Comparison of ENCODE assay signal across 15 cellular contexts in genomic region chr17:77120866-77121265, GRCh38. TPM values are rescaled to one million over a fixed set of nuclear protein-coding genes. Genes with fewer than 3 reads are reported as not detected.
DNase-seq lines count a peak whose midpoint lies in the region; ATAC-seq and TF ChIP-seq lines count a peak whose summit lies in the region.
"Had no signal": no experiment of that assay in that cellular context is flagged by ENCODE, and none has a peak within 500 bp of the region (broad histone marks: within the 10 kb centered on the region; RNA-seq: fewer than 3 reads in every experiment).

No MANE protein-coding gene starts in this region.

- peak overlapping the region; percentile 33; the same call in 1 of the 2 replicates for H3K18ac ChIP-seq in IMR-90 (ENCODE audit: low read depth, low read length)

- TF ChIP-seq CTCF in IMR-90 (conservative IDR thresholded peaks at IDR 0.05; ENCODE audit: low read depth, low read length): no peak
- TF ChIP-seq CTCF in ascending aorta (IDR thresholded peaks at IDR 0.05): no peak
- TF ChIP-seq CTCF in prostate gland (IDR thresholded peaks at IDR 0.05): no peak

- peak overlapping the region; percentile 92 for H2AK9ac ChIP-seq in IMR-90 (replicated peaks; ENCODE audit: low read depth, low read length, poor library complexity)

- peak overlapping the region; percentile 69 for H3K23ac ChIP-seq in IMR-90 (ENCODE audit: low read depth, low read length)

- no peak overlapping the region for H3K4me3 ChIP-seq in IMR-90 (ENCODE audit: insufficient read depth, low read depth, low read length)
- no peak overlapping the region for H3K4me3 ChIP-seq in ascending aorta
- no peak overlapping the region for H3K4me3 ChIP-seq in prostate gland

- peak overlapping the region; percentile 73 for H2AFZ ChIP-seq in IMR-90 (replicated peaks; ENCODE audit: low read length, poor library complexity)

- H3K27ac Mint-ChIP-seq in activated CD4-positive, alpha-beta T cell treated with anti-CD3 and anti-CD28 coated beads for 36 hours: no peak overlapping the region
- H3K27ac Mint-ChIP-seq: activated CD4-positive, alpha-beta T cell treated with anti-CD3 and anti-CD28 coated beads, Interleukin-2, amount 10 ng/mL, durations not matched to agents 7 days and 5 days; endodermal cell had no signal

- H4K8ac ChIP-seq in IMR-90 (ENCODE audit: low read depth in 2 of 2, low read length in 2 of 2): peak overlapping the region in 1 of 2 experiments; percentile 64; a peak in 3 of 4 replicates

- H3K9me3 Mint-ChIP-seq in activated CD4-positive, alpha-beta T cell treated with anti-CD3 and anti-CD28 coated beads for 36 hours (ENCODE audit: low read depth): no peaks in the 10 kb centered on the region
- H3K9me3 Mint-ChIP-seq: activated CD4-positive, alpha-beta T cell treated with anti-CD3 and anti-CD28 coated beads, Interleukin-2, amount 10 ng/mL, durations not matched to agents 7 days and 5 days; endodermal cell had no signal

- H2BK15ac ChIP-seq in IMR-90 (ENCODE audit: low read depth, low read length): peak overlapping the region; percentile 77; the same call in 2 of the 3 replicates

- no peaks in the 10 kb centered on the region for H3K27me3 Mint-ChIP-seq in activated CD4-positive, alpha-beta T cell treated with anti-CD3 and anti-CD28 coated beads for 36 hours
- H3K27me3 Mint-ChIP-seq: activated CD4-positive, alpha-beta T cell treated with anti-CD3 and anti-CD28 coated beads, Interleukin-2, amount 10 ng/mL, durations not matched to agents 7 days and 5 days had no signal

- H3K79me1 ChIP-seq in IMR-90 (ENCODE audit: low read depth in 1 of 2, low read length in 2 of 2): peaks cover 0 to 5% of the 10 kb centered on the region in 2 experiments; a peak in 2 of 4 replicates

- peak overlapping the region; percentile 33; the same call in 1 of the 2 replicates for H4K5ac ChIP-seq in IMR-90 (ENCODE audit: low read depth, low read length)

- peak overlapping the region; percentile 54 for H4K91ac ChIP-seq in IMR-90 (ENCODE audit: insufficient read depth, low read depth, low read length)

- DNase-seq in IMR-90: no peak
- DNase-seq in ascending aorta (ENCODE audit: low spot score in 2 of 2): no peak
- DNase-seq in left ventricle myocardium superior: peak; percentile 42
- DNase-seq in prostate gland (ENCODE audit: low spot score): no peak
- no peak for DNase-seq in activated CD4-positive, alpha-beta T cell treated with anti-CD3 and anti-CD28 coated beads for 36 hours
- no peak for DNase-seq in Kasumi-1 (lab: John Stamatoyannopoulos, UW)
- DNase-seq in retina: no peak
- DNase-seq: activated CD4-positive, alpha-beta T cell treated with anti-CD3 and anti-CD28 coated beads, Interleukin-2, amount 10 ng/mL, durations not matched to agents 7 days and 5 days; activated naive CD4-positive, alpha-beta T cell treated with Interleukin-2 at 50 U/mL for 16 hours; endodermal cell; NCI-H2171 treated with DMSO at 0.1 percent for 48 hours; SHP77; stimulated activated naive CD4-positive, alpha-beta T cell had no signal

- peak overlapping the region; percentile 65 for H2BK5ac ChIP-seq in IMR-90 (ENCODE audit: low read depth, low read length, poor library complexity, severe bottlenecking)

- no peak overlapping the region for H3K4me2 ChIP-seq in IMR-90 (ENCODE audit: low read depth, low read length)

- intact Hi-C loops in IMR-90 (cut with micrococcal nuclease) (no loop called here), ascending aorta (cut with DNase I) (no loop called here), left ventricle myocardium superior (cut with micrococcal nuclease) (no loop called here), prostate gland (cut with DNase I) (no loop called here)
- intact Hi-C loops in activated CD4-positive, alpha-beta T cell treated with anti-CD3 and anti-CD28 coated beads for 36 hours (cut with DNase I, micrococcal nuclease): no loop called here

- peak overlapping the region; percentile 94 for H3K14ac ChIP-seq in IMR-90 (replicated peaks; ENCODE audit: low read depth, low read length)

- no peak for TF ChIP-seq RAD21 in IMR-90 (IDR thresholded peaks at IDR 0.05; ENCODE audit: low read length)

- H3K27ac ChIP-seq in IMR-90 (ENCODE audit: insufficient read depth, low read length) (no peak overlapping the region), ascending aorta (peak overlapping the region; percentile 51 to 61), prostate gland (peak overlapping the region; percentile 56 to 83)
- H3K27ac ChIP-seq: C4-2B had no signal

- H2AK5ac ChIP-seq in IMR-90 (ENCODE audit: low read depth, low read length): peak overlapping the region; percentile 95

- POLR2A ChIA-PET in IMR-90 (lab: Charles Lee; ENCODE audit: unreplicated experiment): no interaction called here
- POLR2A ChIA-PET in activated CD4-positive, alpha-beta T cell treated with anti-CD3 and anti-CD28 coated beads for 36 hours (lab: Charles Lee): no interaction called here

- H3K4me3 Mint-ChIP-seq in activated CD4-positive, alpha-beta T cell treated with anti-CD3 and anti-CD28 coated beads for 36 hours: no peak overlapping the region
- H3K4me3 Mint-ChIP-seq: activated CD4-positive, alpha-beta T cell treated with anti-CD3 and anti-CD28 coated beads, Interleukin-2, amount 10 ng/mL, durations not matched to agents 7 days and 5 days; endodermal cell had no signal

- H3K27me3 ChIP-seq in IMR-90 (ENCODE audit: control insufficient read depth, insufficient read depth, low read length) (no peaks in the 10 kb centered on the region), ascending aorta (no peaks in the 10 kb centered on the region), prostate gland (replicated peaks; ENCODE audit: insufficient read depth) (no peaks in the 10 kb centered on the region)

- peak overlapping the region; percentile 97 for H2BK20ac ChIP-seq in IMR-90 (ENCODE audit: low read depth, low read length)

- ATAC-seq in IMR-90 (ENCODE audit: low read depth) (no peak), left ventricle myocardium superior (peak; percentile 73), HG03520 (IDR thresholded peaks at IDR 0.05; ENCODE audit: unreplicated experiment) (no peak)
- no peak for ATAC-seq in activated CD4-positive, alpha-beta T cell treated with anti-CD3 and anti-CD28 coated beads for 36 hours

- H3K4me1 Mint-ChIP-seq in activated CD4-positive, alpha-beta T cell treated with anti-CD3 and anti-CD28 coated beads for 36 hours: peaks cover 12% of the 10 kb centered on the region

- CTCF ChIA-PET in IMR-90 (lab: Yijun Ruan, JAX): no interaction called here
- CTCF ChIA-PET in activated CD4-positive, alpha-beta T cell treated with anti-CD3 and anti-CD28 coated beads for 36 hours (lab: Charles Lee): interaction anchor here (0.5 kb wide), 1 partner anchor 100 kb away, joined by 3 read pairs; no protein-coding TSS in a partner anchor

- TF ChIP-seq POLR2A in IMR-90 (IDR thresholded peaks at IDR 0.05; ENCODE audit: low read depth, low read length) (no peak), prostate gland (IDR thresholded peaks at IDR 0.05) (no peak)

- in situ Hi-C loops in IMR-90 (cut with MboI; ENCODE audit: low sequenced_read_pairs): no loop called here

- 0 out of 2 replicates have a peak overlapping the region, but pooled peaks have one; percentile 9 for H3K56ac ChIP-seq in IMR-90 (ENCODE audit: extremely low read depth, insufficient read depth, low read length)

- 85% methylated on average over 4 of the region's 7 CpGs; no CpG with 5 or more reads in 1 of the 2 experiments for WGBS in IMR-90 (ENCODE audit: extremely low coverage in 2 of 2, insufficient read length in 1 of 2), 2 experiments
- WGBS in prostate gland: 51% methylated on average over 7 of the region's 7 CpGs

- H3K4me1 ChIP-seq in IMR-90 (ENCODE audit: control insufficient read depth, insufficient read depth, low read length) (peaks cover 22% of the 10 kb centered on the region), ascending aorta (peaks cover 0 to 19% of the 10 kb centered on the region in 2 donors), prostate gland (replicated peaks) (peaks cover 14% of the 10 kb centered on the region)

- no peak overlapping the region for H3K9ac ChIP-seq in IMR-90 (ENCODE audit: low read depth, low read length)

- peak overlapping the region; percentile 93 for H3K4ac ChIP-seq in IMR-90 (ENCODE audit: low read depth, low read length)

- dilution Hi-C loops in IMR-90 (cut with HindIII; ENCODE audit: low sequenced_read_pairs, unreplicated experiment): no loop called here

- H4K20me1 ChIP-seq in IMR-90 (ENCODE audit: insufficient read depth, low read length): no peaks in the 10 kb centered on the region

- BruUV-seq in IMR-90 (replicated peaks; lab: Mats Ljungman, UMichigan): no TSS peak

- no peaks in the 10 kb centered on the region for H3K36me3 Mint-ChIP-seq in activated CD4-positive, alpha-beta T cell treated with anti-CD3 and anti-CD28 coated beads for 36 hours (ENCODE audit: low read depth)

- H3K9me3 ChIP-seq in IMR-90 (ENCODE audit: control insufficient read depth, insufficient read depth, low read length) (no peaks in the 10 kb centered on the region), ascending aorta (no peaks in the 10 kb centered on the region), prostate gland (no peaks in the 10 kb centered on the region)

- H2BK120ac ChIP-seq in IMR-90 (ENCODE audit: low read depth, low read length): peak overlapping the region; percentile 96

- H3K36me3 ChIP-seq in IMR-90 (ENCODE audit: control insufficient read depth, insufficient read depth, low read length) (no peaks in the 10 kb centered on the region), ascending aorta (no peaks in the 10 kb centered on the region), prostate gland (no peaks in the 10 kb centered on the region)

- peaks cover 22% of the 10 kb centered on the region for H3K9me1 ChIP-seq in IMR-90 (ENCODE audit: insufficient read depth, low read length)

TF ChIP-seq in IMR-90, 13 proteins besides CTCF, POLR2A, EP300 and RAD21 (continues in another document):
- TF ChIP-seq FOS (IDR thresholded peaks at IDR 0.05; ENCODE audit: low read depth, low read length): no peak
- TF ChIP-seq CEBPB (IDR thresholded peaks at IDR 0.05; ENCODE audit: low read depth, low read length): no peak
- no peak for TF ChIP-seq MXI1 (IDR thresholded peaks at IDR 0.05; ENCODE audit: borderline replicate concordance, low read depth, low read length)
- TF ChIP-seq RCOR1 (IDR thresholded peaks at IDR 0.05; ENCODE audit: insufficient replicate concordance, low read length): no peak

RNA-seq across cellular contexts. Expression of gene SEC14L1, which starts 19.9 kb away (rescaled TPM):
- total RNA-seq in IMR-90 (2012; rRNA removed): 24.9 and 27.8 TPM in 2 replicates
- polyA plus RNA-seq in IMR-90 (2012; rRNA removed): 32.5 and 35.8 TPM in 2 replicates
- 19.2 and 30.0 TPM in 2 replicates for polyA plus RNA-seq in IMR-90 (2012; cell fraction: cytosol; rRNA removed)
- polyA plus RNA-seq in IMR-90 (2012; cell fraction: nucleus; rRNA removed; ENCODE audit: low replicate concordance): 40.3 and 52.3 TPM in 2 replicates
- total RNA-seq in ascending aorta: 176 TPM
- total RNA-seq in left ventricle myocardium superior: 71.4 TPM
- total RNA-seq in prostate gland: 100 to 1,000 TPM in 1 of 2 donors, 10 to 100 TPM in 1; 39.9 to 175 TPM
- 10 to 100 TPM; 44.2 to 67.0 TPM for total RNA-seq in activated CD4-positive, alpha-beta T cell treated with anti-CD3 and anti-CD28 coated beads for 36 hours
